ENCODE assay signal across 9 cellular contexts in the genomic region with DNA sequence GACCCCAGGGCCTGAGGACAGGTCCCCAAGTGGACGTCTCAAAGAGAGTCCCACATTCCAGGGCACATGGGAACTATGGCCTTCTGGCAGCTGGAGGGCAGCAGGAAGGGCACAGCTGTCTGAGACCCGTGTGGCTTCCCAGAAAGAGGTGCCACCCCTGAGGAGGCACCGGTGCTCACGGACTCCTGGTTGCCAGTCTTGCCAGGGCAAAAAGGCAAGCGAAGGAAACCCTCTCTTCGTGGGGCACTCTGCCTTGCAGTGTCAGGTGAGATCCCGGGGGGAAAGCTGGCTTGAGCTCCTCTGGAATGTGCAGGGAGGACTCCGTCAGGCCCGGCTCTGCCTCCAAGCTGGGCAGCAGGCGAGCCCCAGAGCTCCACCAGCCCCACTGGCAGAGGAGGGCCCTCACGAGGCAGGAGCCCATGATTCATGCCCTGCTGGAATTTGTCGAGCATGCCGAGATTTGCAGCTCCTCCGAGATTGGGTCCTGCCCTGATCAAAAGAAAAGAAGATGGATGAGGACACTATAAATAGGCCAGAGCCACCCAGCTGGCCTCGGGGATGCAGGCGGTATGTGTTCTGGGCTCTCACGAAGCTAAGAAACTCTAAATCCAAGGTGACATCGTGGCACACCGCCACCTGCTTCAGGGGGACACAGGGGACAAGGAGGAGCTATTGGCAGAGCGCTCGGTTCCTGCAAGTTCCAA. TPM values are rescaled to one million over a fixed set of nuclear protein-coding genes. Genes with fewer than 3 reads are reported as not detected.
DNase-seq lines count a peak whose midpoint lies in the region; ATAC-seq and TF ChIP-seq lines count a peak whose summit lies in the region.
"Had no signal": no experiment of that assay in that cellular context is flagged by ENCODE, and none has a peak within 500 bp of the region (broad histone marks: within the 10 kb centered on the region; RNA-seq: fewer than 3 reads in every experiment).

No MANE protein-coding gene starts in this region.

- H3K36me3 ChIP-seq in MG63, result no peaks in the 10 kb centered on the region
- H3K36me3 ChIP-seq in upper lobe of left lung, result no peaks in the 10 kb centered on the region
- no peaks in the 10 kb centered on the region for H3K36me3 ChIP-seq in OCI-LY7 (ENCODE audit: insufficient read depth, low read length)

- POLR2A ChIA-PET in OCI-LY7 (lab: Charles Lee), result no interaction called here

- intact Hi-C loops in OCI-LY7 (cut with micrococcal nuclease; ENCODE audit: unreplicated experiment), result no loop called here

- no peak overlapping the region for H3K4me3 ChIP-seq in MG63
- H3K4me3 ChIP-seq in upper lobe of left lung, result no peak overlapping the region
- H3K4me3 ChIP-seq in OCI-LY7 (ENCODE audit: low read depth, low read length, poor library complexity, severe bottlenecking), result no peak overlapping the region

- CTCF ChIA-PET in OCI-LY7 (lab: Charles Lee; ENCODE audit: unreplicated experiment), result no interaction called here

- H3K9me3 ChIP-seq in MG63 (no peaks in the 10 kb centered on the region), upper lobe of left lung (peaks cover 0 to 3% (median 0%) of the 10 kb centered on the region in 4 donors), OCI-LY7 (ENCODE audit: low read length) (no peaks in the 10 kb centered on the region)

- DNase-seq in MG63 (peak; percentile 81), epithelial cell of prostate (ENCODE audit: low read depth, low spot score) (no peak), lung microvascular endothelial cell (ENCODE audit: low read depth in 2 of 2) (peak; percentile 56 to 78), upper lobe of left lung (peak; percentile 61 to 72), OCI-LY7 (ENCODE audit: low spot score) (no peak)
- DNase-seq in activated CD8-positive, alpha-beta memory T cell treated with anti-CD3 and anti-CD28 coated beads, Interleukin-2, amount 50 U/mL, for 4 hours, result no peak
- DNase-seq: NCI-H748 treated with DMSO at 0.1 percent for 48 hours had no signal

- H3K79me2 ChIP-seq in OCI-LY7 (ENCODE audit: insufficient read depth, low read depth, low read length), result no peaks in the 10 kb centered on the region

- no peak for TF ChIP-seq EP300 in upper lobe of left lung (IDR thresholded peaks at IDR 0.05)

- no peaks in the 10 kb centered on the region for H4K20me1 ChIP-seq in OCI-LY7 (ENCODE audit: insufficient read depth, low read length)

- H3K4me1 ChIP-seq in upper lobe of left lung (peaks cover 26 to 31% (median 29%) of the 10 kb centered on the region in 4 donors), OCI-LY7 (ENCODE audit: insufficient read depth, low read length, poor library complexity, severe bottlenecking) (no peaks in the 10 kb centered on the region)

- TF ChIP-seq CTCF in upper lobe of left lung (IDR thresholded peaks at IDR 0.05) (no peak), OCI-LY7 (conservative IDR thresholded peaks at IDR 0.05; ENCODE audit: low read length) (no peak)

- no peak overlapping the region for H3K4me2 ChIP-seq in OCI-LY7 (ENCODE audit: low read length)

- H3K27me3 ChIP-seq in MG63, result no peaks in the 10 kb centered on the region
- H3K27me3 ChIP-seq in upper lobe of left lung, result no peaks in the 10 kb centered on the region

- H3K27ac ChIP-seq in epithelial cell of prostate, result peak overlapping the region; percentile 93
- H3K27ac ChIP-seq in upper lobe of left lung, result peak overlapping the region; percentile 78 to 91 (median 82)
- no peak overlapping the region for H3K27ac ChIP-seq in OCI-LY7 (ENCODE audit: low read depth, low read length, poor library complexity, severe bottlenecking)

- ATAC-seq in upper lobe of left lung (ENCODE audit: low FRiP score in 2 of 2) (peak; percentile 48 to 68), HG02763 (IDR thresholded peaks at IDR 0.05; ENCODE audit: unreplicated experiment) (no peak), GM21786 (IDR thresholded peaks at IDR 0.05; ENCODE audit: unreplicated experiment) (no peak)

- no peak for TF ChIP-seq POLR2A in upper lobe of left lung (IDR thresholded peaks at IDR 0.05)

- no peaks in the 10 kb centered on the region for H3K9me2 ChIP-seq in OCI-LY7 (ENCODE audit: insufficient read depth, low read length)

- 46 to 49% methylated on average over 5 to 21 of the region's 21 CpGs for WGBS in upper lobe of left lung, 2 donors

- no TSS peak for BruUV-seq in OCI-LY7 (replicated peaks; lab: Mats Ljungman, UMichigan)

- H2AFZ ChIP-seq in OCI-LY7 (ENCODE audit: low read length), result no peak overlapping the region

RNA-seq across cellular contexts. Expression of gene CELSR1, which starts 9.9 kb away (rescaled TPM):
- total RNA-seq in MG63 (2014; rRNA removed; shearing (Covaris generic); ENCODE audit: low replicate concordance), result 0.30 and 0.59 TPM in 2 replicates
- total RNA-seq in lung microvascular endothelial cell (15.7 and 43.1 TPM in 2 replicates), upper lobe of left lung (100 to 1,000 TPM in 2 of 6 donors, 10 to 100 TPM in 4; 45.1 to 145 (median 80.1) TPM), OCI-LY7 (2022) (3.7 and 4.9 TPM in 2 replicates)
- total RNA-seq in OCI-LY7 (2014; rRNA removed; shearing (Covaris generic)), result 3.9 and 5.2 TPM in 2 replicates

Comparison
In these comparisons a context has a peak if more than half of its experiments do, and no peak if none do; other contexts are left out.
1. DNase-seq: peak in MG63 (single experiment), lung microvascular endothelial cell (2 of 2) and upper lobe of left lung (2 of 2); none in epithelial cell of prostate (single experiment), activated CD8-positive, alpha-beta memory T cell treated with anti-CD3 and anti-CD28 coated beads, Interleukin-2, amount 50 U/mL, for 4 hours (single experiment) and OCI-LY7 (single experiment).
2. ATAC-seq: peak in upper lobe of left lung (2 of 2); none in HG02763 (single experiment) and GM21786 (single experiment).